ENCODE assay signal across 1 cellular context in genomic region chr6:156033598-156033997, GRCh38.
TF ChIP-seq lines count a peak whose summit lies in the region.

No MANE protein-coding gene starts in this region.

TF ChIP-seq in GM12878, 131 proteins besides CTCF, POLR2A, EP300 and RAD21 (continued from another document):
- TF ChIP-seq ZNF592 (IDR thresholded peaks at IDR 0.05) = no peak
- no peak for TF ChIP-seq E2F4 (IDR thresholded peaks at IDR 0.05; ENCODE audit: low read depth, low read length)
- 0 out of 2 replicates have a peak, but pooled peaks have one; percentile 33 for TF ChIP-seq CBX5 (IDR thresholded peaks at IDR 0.05; ENCODE audit: low read depth)
- no peak for TF ChIP-seq SUPT20H (IDR thresholded peaks at IDR 0.05; ENCODE audit: borderline replicate concordance, control insufficient read depth, low read depth, low read length)
- no peak for TF ChIP-seq REST (IDR thresholded peaks at IDR 0.05; ENCODE audit: low read depth, low read length)
- TF ChIP-seq USF2 (IDR thresholded peaks at IDR 0.05; ENCODE audit: borderline replicate concordance, low read depth, low read length) = no peak
- TF ChIP-seq ESRRA (IDR thresholded peaks at IDR 0.05; ENCODE audit: low read length) = no peak
